In genomic region chr14:93956082-93956481, GRCh38 we compare ENCODE assay signal across 12 cellular contexts. TPM values are rescaled to one million over a fixed set of nuclear protein-coding genes. Genes with fewer than 3 reads are reported as not detected.
DNase-seq lines count a peak whose midpoint lies in the region; ATAC-seq, FAIRE-seq and TF ChIP-seq lines count a peak whose summit lies in the region.
"Had no signal": no experiment of that assay in that cellular context is flagged by ENCODE, and none has a peak within 500 bp of the region (broad histone marks: within the 10 kb centered on the region; RNA-seq: fewer than 3 reads in every experiment).

No MANE protein-coding gene starts in this region.

- H3K27ac Mint-ChIP-seq in IgD-negative memory B cell, result peak overlapping the region in 1 of 3 donors; percentile 61

- H3K4me3 Mint-ChIP-seq in IgD-negative memory B cell, result peak overlapping the region; percentile 40 to 89 (median 61)

- H3K9me3 ChIP-seq in ascending aorta (no peaks in the 10 kb centered on the region), osteoblast (ENCODE audit: low read depth, low read length) (no peaks in the 10 kb centered on the region), pancreas (no peaks in the 10 kb centered on the region)
- H3K9me3 ChIP-seq: tibial artery had no signal

- no peak overlapping the region for H2AFZ ChIP-seq in osteoblast (ENCODE audit: low read length)

- H3K4me2 ChIP-seq in osteoblast (ENCODE audit: insufficient read depth, low read length), result no peak overlapping the region

- WGBS in pancreas, 2 donors, result 58 to 59% methylated on average over 4 of the region's 4 CpGs

- TF ChIP-seq CTCF in ascending aorta (IDR thresholded peaks at IDR 0.05) (no peak), osteoblast (IDR thresholded peaks at IDR 0.05; ENCODE audit: extremely low read depth, low read depth, low read length) (no peak), pancreas (IDR thresholded peaks at IDR 0.05) (no peak), foreskin fibroblast (IDR thresholded peaks at IDR 0.05; ENCODE audit: low read depth, low read length) (no peak)

- DNase-seq in NCI-H1417 (lab: John Stamatoyannopoulos, UW), result peak in 2 of 3 experiments; percentile 46 to 82
- DNase-seq in NCI-H1417 treated with DMSO at 0.1 percent for 48 hours (lab: John Stamatoyannopoulos, UW), result no peak
- no peak for DNase-seq in ascending aorta (ENCODE audit: low spot score in 2 of 2)
- DNase-seq in osteoblast (ENCODE audit: insufficient read length, low spot score, missing footprints), result peak; percentile 44
- DNase-seq in pancreas, result no peak
- DNase-seq in foreskin fibroblast, result no peak
- DNase-seq in A172 (ENCODE audit: low spot score), result no peak
- DNase-seq: SHP77 treated with DMSO at 0.1 percent for 48 hours, tibial artery had no signal

- H3K36me3 Mint-ChIP-seq in IgD-negative memory B cell, result peaks cover 5% of the 10 kb centered on the region

- H3K27me3 Mint-ChIP-seq in IgD-negative memory B cell, result no peaks in the 10 kb centered on the region

- FAIRE-seq in pancreas (lab: Jason Lieb, UNC), result no peak
- FAIRE-seq: A204.1 had no signal

- peaks cover 49 to 64% (median 51%) of the 10 kb centered on the region in 3 donors for H3K4me1 Mint-ChIP-seq in IgD-negative memory B cell

- H3K36me3 ChIP-seq in ascending aorta (peaks cover 29 to 32% of the 10 kb centered on the region in 2 donors), osteoblast (ENCODE audit: insufficient read depth, low read length) (no peaks in the 10 kb centered on the region), pancreas (no peaks in the 10 kb centered on the region)

- H3K4me3 ChIP-seq in ascending aorta (no peak overlapping the region), osteoblast (ENCODE audit: insufficient read depth, low read length) (no peak overlapping the region), pancreas (no peak overlapping the region), foreskin fibroblast (ENCODE audit: low read depth in 1 of 2, low read length in 2 of 2) (no peak overlapping the region)
- H3K4me3 ChIP-seq: tibial artery had no signal

- no peaks in the 10 kb centered on the region for H4K20me1 ChIP-seq in osteoblast (ENCODE audit: insufficient read depth, low read length)

- no peaks in the 10 kb centered on the region for H3K27me3 ChIP-seq in ascending aorta
- peaks cover 4% of the 10 kb centered on the region for H3K27me3 ChIP-seq in osteoblast (ENCODE audit: insufficient read depth, low read length)
- no peaks in the 10 kb centered on the region for H3K27me3 ChIP-seq in pancreas
- H3K27me3 ChIP-seq: tibial artery had no signal

- no peak for ATAC-seq in pancreas

- intact Hi-C loops in ascending aorta (cut with DNase I) (no loop called here), pancreas (cut with DNase I) (no loop called here)

- H3K9me3 Mint-ChIP-seq in IgD-negative memory B cell, result no peaks in the 10 kb centered on the region

- H3K4me1 ChIP-seq in ascending aorta, result peaks cover 6 to 43% of the 10 kb centered on the region in 2 donors
- peaks cover 16% of the 10 kb centered on the region for H3K4me1 ChIP-seq in osteoblast (ENCODE audit: insufficient read depth, low read length)
- H3K4me1 ChIP-seq in pancreas, result peaks cover 0 to 5% (median 0%) of the 10 kb centered on the region in 3 donors

- no peaks in the 10 kb centered on the region for H3K79me2 ChIP-seq in osteoblast (ENCODE audit: insufficient read depth, low read length)

- H3K27ac ChIP-seq in ascending aorta (peak overlapping the region; percentile 51 to 53), osteoblast (ENCODE audit: low read depth, low read length) (no peak overlapping the region), pancreas (no peak overlapping the region)

RNA-seq across cellular contexts. Expression of gene ASB2, which starts 20.3 kb away (rescaled TPM):
- polyA plus RNA-seq in IgD-negative memory B cell, result 3.8 TPM
- 58.6 TPM for total RNA-seq in ascending aorta
- 0.88 and 1.1 TPM in 2 replicates for total RNA-seq in osteoblast
- total RNA-seq in pancreas, result under 1 TPM; 0.09 to 0.53 (median 0.26) TPM
- 1 to 10 TPM; 1.3 to 1.4 TPM for polyA plus RNA-seq in pancreas
- not detected in 2 replicates for total RNA-seq in A172 (2014; rRNA removed; shearing (Covaris generic))

RNA-seq across cellular contexts. Expression of gene FAM181A, which starts 28.9 kb away (rescaled TPM):
- polyA plus RNA-seq in IgD-negative memory B cell, result not detected
- not detected for total RNA-seq in ascending aorta
- total RNA-seq in osteoblast, result not detected in 2 replicates
- total RNA-seq in pancreas, result not detected
- not detected for polyA plus RNA-seq in pancreas
- total RNA-seq in A172 (2014; rRNA removed; shearing (Covaris generic)), result not detected in 2 replicates
- total RNA-seq: Daoy had no signal

RNA-seq across cellular contexts. Expression of gene CCDC197, which starts 41.0 kb away (rescaled TPM):
- polyA plus RNA-seq in IgD-negative memory B cell, result not detected
- total RNA-seq in ascending aorta, result not detected
- not detected in 2 replicates for total RNA-seq in osteoblast
- not detected for total RNA-seq in pancreas
- polyA plus RNA-seq in pancreas, result not detected
- not detected in 2 replicates for total RNA-seq in A172 (2014; rRNA removed; shearing (Covaris generic))
- total RNA-seq: Daoy had no signal

Comparison
In these comparisons a context has a peak if more than half of its experiments do, and no peak if none do; other contexts are left out.
1. DNase-seq: peak in NCI-H1417 (2 of 3) and osteoblast (single experiment); none in NCI-H1417 treated with DMSO at 0.1 percent for 48 hours (single experiment), ascending aorta (0 of 2), pancreas (0 of 6), foreskin fibroblast (0 of 2) and A172 (single experiment).
2. H3K27ac ChIP-seq: peak in ascending aorta (2 of 2); none in osteoblast (single experiment) and pancreas (0 of 4).
3. RNA of gene ASB2, which starts 20.3 kb away (total RNA-seq): 58.6 TPM in ascending aorta (single experiment); 0.88 to 1.1 TPM in osteoblast, 0.09 to 0.53 TPM in pancreas and not detected in A172; every median in the first group is over 10 times any median in the second.